32 cellular contexts compared by ENCODE assay signal in the genomic region with DNA sequence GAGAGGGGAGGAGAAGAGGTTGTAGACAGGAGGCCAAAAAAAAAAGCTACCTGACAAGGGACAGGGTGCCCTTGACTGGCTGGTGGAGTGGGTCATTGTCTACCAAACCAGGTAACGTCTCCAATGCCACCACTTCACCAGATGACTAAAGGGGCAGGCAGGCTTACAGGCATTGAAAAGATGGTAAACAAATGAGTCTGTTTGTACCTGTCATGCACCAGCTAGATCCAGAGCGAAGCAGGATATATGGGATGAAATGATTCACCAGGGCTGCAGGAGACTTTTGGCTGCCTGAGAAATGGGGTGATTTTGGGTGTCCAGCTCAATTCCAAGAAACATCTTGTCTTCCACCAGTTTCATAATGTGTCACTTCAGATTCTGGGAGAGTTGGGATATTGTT. TPM values are rescaled to one million over a fixed set of nuclear protein-coding genes. Genes with fewer than 3 reads are reported as not detected.
"Had no signal": no experiment of that assay in that cellular context is flagged by ENCODE, and none has a peak within 500 bp of the region (broad histone marks: within the 10 kb centered on the region; RNA-seq: fewer than 3 reads in every experiment).

No MANE protein-coding gene starts in this region.

- H3K36me3 ChIP-seq: adrenal gland, SJCRH30 had no signal

- H3K9me3 ChIP-seq: adrenal gland, SJCRH30 had no signal

- H3K36me3 Mint-ChIP-seq: activated naive CD4-positive, alpha-beta T cell treated with anti-CD3 and anti-CD28 coated beads, Interleukin-2, amount 50 U/mL, for 72 hours; brain had no signal

- H3K4me3 Mint-ChIP-seq: activated CD4-positive, alpha-beta T cell treated with anti-CD3 and anti-CD28 coated beads, Interleukin-2, amount 10 ng/mL, durations not matched to agents 24 days and 14 days; activated CD8-positive, alpha-beta T cell treated with anti-CD3 and anti-CD28 coated beads for 36 hours; activated naive CD4-positive, alpha-beta T cell treated with anti-CD3 and anti-CD28 coated beads for 36 hours; activated T-cell treated with anti-CD3 and anti-CD28 coated beads, Interleukin-2, amount 50 U/mL, for 72 hours; activated T-helper 17 cell treated with anti-CD3 and anti-CD28 coated beads, Interleukin-2, amount 50 U/mL, for 72 hours; brain had no signal

- H3K9me3 Mint-ChIP-seq: activated CD8-positive, alpha-beta T cell treated with anti-CD3 and anti-CD28 coated beads for 36 hours; activated naive CD4-positive, alpha-beta T cell treated with anti-CD3 and anti-CD28 coated beads for 36 hours; activated naive CD4-positive, alpha-beta T cell treated with anti-CD3 and anti-CD28 coated beads, Interleukin-2, amount 50 U/mL, for 72 hours; activated T-cell treated with anti-CD3 and anti-CD28 coated beads, Interleukin-2, amount 50 U/mL, for 72 hours; activated T-helper 17 cell treated with anti-CD3 and anti-CD28 coated beads, Interleukin-2, amount 50 U/mL, for 72 hours; brain had no signal

- H3K4me2 ChIP-seq: PC-9 had no signal

- DNase-seq: activated CD4-positive, alpha-beta T cell treated with anti-CD3 and anti-CD28 coated beads, Interleukin-2, amount 10 ng/mL, durations not matched to agents 24 days and 14 days; activated CD4-positive, alpha-beta T cell treated with anti-CD3 and anti-CD28 coated beads, Interleukin-2, amount 50 U/mL, for 4 hours; activated CD8-positive, alpha-beta T cell treated with anti-CD3 and anti-CD28 coated beads for 36 hours; activated effector memory CD4-positive, alpha-beta T cell treated with anti-CD3 and anti-CD28 coated beads, Interleukin-2, amount 50 U/mL, for 16 hours; activated naive CD4-positive, alpha-beta T cell treated with anti-CD3 and anti-CD28 coated beads for 36 hours; activated T-cell treated with anti-CD3 and anti-CD28 coated beads, Interleukin-2, amount 50 U/mL, for 1 hour; activated T-cell treated with anti-CD3 and anti-CD28 coated beads, Interleukin-2, amount 50 U/mL, for 72 hours; adrenal gland; central memory CD4-positive, alpha-beta T cell; NCI-H1105; NCI-H1417 treated with DMSO at 0.1 percent for 48 hours; NCI-H187 treated with DMSO at 0.1 percent for 48 hours; NCI-H2171; NCI-H510A; NCI-H526; NCI-H748 treated with DMSO at 0.1 percent for 48 hours; NK-92 treated with Interleukin-12 subunit alpha and Interleukin-12 subunit beta, amount 100 ng/mL, for 24 hours; PC-9; SHP77; SJCRH30; T1000 had no signal

- H3K27ac ChIP-seq: adrenal gland, PC-9, SJCRH30, SK-N-MC had no signal

- H3K4me3 ChIP-seq: adrenal gland, K562, PC-9, SJCRH30, SK-N-MC had no signal

- H3K4me1 ChIP-seq: adrenal gland, SJCRH30 had no signal

- ATAC-seq: activated CD8-positive, alpha-beta T cell treated with anti-CD3 and anti-CD28 coated beads for 36 hours; activated naive CD4-positive, alpha-beta T cell treated with anti-CD3 and anti-CD28 coated beads, Interleukin-2, amount 50 U/mL, for 72 hours; activated T-cell treated with anti-CD3 and anti-CD28 coated beads, Interleukin-2, amount 50 U/mL, for 72 hours; activated T-helper 17 cell treated with anti-CD3 and anti-CD28 coated beads, Interleukin-2, amount 50 U/mL, for 72 hours; K562 had no signal

- H2AFZ ChIP-seq: PC-9 had no signal

- H3K27ac Mint-ChIP-seq: activated CD4-positive, alpha-beta T cell treated with anti-CD3 and anti-CD28 coated beads, Interleukin-2, amount 10 ng/mL, durations not matched to agents 24 days and 14 days; activated CD8-positive, alpha-beta T cell treated with anti-CD3 and anti-CD28 coated beads for 36 hours; activated naive CD4-positive, alpha-beta T cell treated with anti-CD3 and anti-CD28 coated beads for 36 hours; activated naive CD4-positive, alpha-beta T cell treated with anti-CD3 and anti-CD28 coated beads, Interleukin-2, amount 50 U/mL, for 72 hours; activated T-cell treated with anti-CD3 and anti-CD28 coated beads, Interleukin-2, amount 50 U/mL, for 72 hours; activated T-helper 17 cell treated with anti-CD3 and anti-CD28 coated beads, Interleukin-2, amount 50 U/mL, for 72 hours; brain had no signal

- FAIRE-seq: astrocyte, K562, RCC 7860 had no signal

- H3K4me1 Mint-ChIP-seq: activated CD4-positive, alpha-beta T cell treated with anti-CD3 and anti-CD28 coated beads, Interleukin-2, amount 10 ng/mL, durations not matched to agents 24 days and 14 days; brain had no signal

RNA-seq across cellular contexts. Expression of gene C12orf54, which starts 4.0 kb away (rescaled TPM):
- total RNA-seq: activated CD4-positive, alpha-beta T cell treated with anti-CD3 and anti-CD28 coated beads, Interleukin-2, amount 10 ng/mL, durations not matched to agents 24 days and 14 days; activated CD8-positive, alpha-beta memory T cell treated with anti-CD3 and anti-CD28 coated beads for 36 hours; activated CD8-positive, alpha-beta T cell treated with anti-CD3 and anti-CD28 coated beads for 36 hours; activated naive CD4-positive, alpha-beta T cell treated with anti-CD3 and anti-CD28 coated beads for 36 hours; activated naive CD4-positive, alpha-beta T cell treated with anti-CD3 and anti-CD28 coated beads, Interleukin-2, amount 50 U/mL, for 72 hours; activated T-helper 17 cell treated with anti-CD3 and anti-CD28 coated beads, Interleukin-2, amount 50 U/mL, for 72 hours; K562; M059J; PC-9; T-helper 1 cell treated with Interleukin-12 subunit alpha and Interleukin-12 subunit beta and Interleukin-4 antibody, amounts not matched to agents 30 ng/mL and 1 ng/mL, for 36 hours; T-helper 2 cell treated with Interferon-gamma antibody and Interleukin-4, amounts not matched to agents 100 ng/mL and 5 ng/mL, for 36 hours had no signal
- polyA plus RNA-seq: K562 had no signal

RNA-seq across cellular contexts. Expression of gene ANP32D, which starts 13.9 kb away (rescaled TPM):
- total RNA-seq: activated CD4-positive, alpha-beta T cell treated with anti-CD3 and anti-CD28 coated beads, Interleukin-2, amount 10 ng/mL, durations not matched to agents 24 days and 14 days; activated CD8-positive, alpha-beta memory T cell treated with anti-CD3 and anti-CD28 coated beads for 36 hours; activated CD8-positive, alpha-beta T cell treated with anti-CD3 and anti-CD28 coated beads for 36 hours; activated naive CD4-positive, alpha-beta T cell treated with anti-CD3 and anti-CD28 coated beads for 36 hours; activated naive CD4-positive, alpha-beta T cell treated with anti-CD3 and anti-CD28 coated beads, Interleukin-2, amount 50 U/mL, for 72 hours; activated T-cell treated with anti-CD3 and anti-CD28 coated beads, Interleukin-2, amount 50 U/mL, for 72 hours; activated T-helper 17 cell treated with anti-CD3 and anti-CD28 coated beads, Interleukin-2, amount 50 U/mL, for 72 hours; astrocyte; K562; M059J; PC-9; T-helper 1 cell treated with Interleukin-12 subunit alpha and Interleukin-12 subunit beta and Interleukin-4 antibody, amounts not matched to agents 30 ng/mL and 1 ng/mL, for 36 hours; T-helper 2 cell treated with Interferon-gamma antibody and Interleukin-4, amounts not matched to agents 100 ng/mL and 5 ng/mL, for 36 hours had no signal
- polyA plus RNA-seq: K562 had no signal

RNA-seq across cellular contexts. Expression of gene OR8S1, which starts 39.2 kb away (rescaled TPM):
- total RNA-seq: activated CD4-positive, alpha-beta T cell treated with anti-CD3 and anti-CD28 coated beads, Interleukin-2, amount 10 ng/mL, durations not matched to agents 24 days and 14 days; activated CD8-positive, alpha-beta memory T cell treated with anti-CD3 and anti-CD28 coated beads for 36 hours; activated CD8-positive, alpha-beta T cell treated with anti-CD3 and anti-CD28 coated beads for 36 hours; activated naive CD4-positive, alpha-beta T cell treated with anti-CD3 and anti-CD28 coated beads for 36 hours; activated naive CD4-positive, alpha-beta T cell treated with anti-CD3 and anti-CD28 coated beads, Interleukin-2, amount 50 U/mL, for 72 hours; activated T-cell treated with anti-CD3 and anti-CD28 coated beads, Interleukin-2, amount 50 U/mL, for 72 hours; activated T-helper 17 cell treated with anti-CD3 and anti-CD28 coated beads, Interleukin-2, amount 50 U/mL, for 72 hours; adrenal gland; astrocyte; K562; M059J; PC-9; SJCRH30; T-helper 1 cell treated with Interleukin-12 subunit alpha and Interleukin-12 subunit beta and Interleukin-4 antibody, amounts not matched to agents 30 ng/mL and 1 ng/mL, for 36 hours; T-helper 2 cell treated with Interferon-gamma antibody and Interleukin-4, amounts not matched to agents 100 ng/mL and 5 ng/mL, for 36 hours had no signal
- polyA plus RNA-seq: adrenal gland, K562 had no signal
